In genomic region chr17:15213381-15214087, GRCh38 we compare ENCODE assay signal across 11 cellular contexts. TPM values are rescaled to one million over a fixed set of nuclear protein-coding genes. Genes with fewer than 3 reads are reported as not detected.
DNase-seq lines count a peak whose midpoint lies in the region; ATAC-seq and TF ChIP-seq lines count a peak whose summit lies in the region.
"Had no signal": no experiment of that assay in that cellular context is flagged by ENCODE, and none has a peak within 500 bp of the region (broad histone marks: within the 10 kb centered on the region; RNA-seq: fewer than 3 reads in every experiment).

No MANE protein-coding gene starts in this region.

- TF ChIP-seq CTCF in endothelial cell (IDR thresholded peaks at IDR 0.05; ENCODE audit: unreplicated experiment) (peak; percentile 66), osteocyte (IDR thresholded peaks at IDR 0.05) (peak; percentile 58)

- H3K4me3 Mint-ChIP-seq in endothelial cell (ENCODE audit: unreplicated experiment) = no peak overlapping the region
- no peak overlapping the region for H3K4me3 Mint-ChIP-seq in osteocyte (ENCODE audit: unreplicated experiment)
- H3K4me3 Mint-ChIP-seq: activated CD4-positive, alpha-beta memory T cell treated with anti-CD3 and anti-CD28 coated beads, Interleukin-2, amount 10 ng/mL, durations not matched to agents 7 days and 5 days had no signal

- in situ Hi-C loops in G401 (cut with HindIII; ENCODE audit: low sequenced_read_pairs) = no loop called here

- ATAC-seq in esophagus mucosa = no peak

- H3K27me3 Mint-ChIP-seq in endothelial cell (ENCODE audit: unreplicated experiment) (no peaks in the 10 kb centered on the region), osteocyte (ENCODE audit: unreplicated experiment) (peaks cover 5% of the 10 kb centered on the region)

- H3K27ac Mint-ChIP-seq in endothelial cell (ENCODE audit: unreplicated experiment) (no peak overlapping the region), osteocyte (ENCODE audit: unreplicated experiment) (no peak overlapping the region)
- H3K27ac Mint-ChIP-seq: activated CD4-positive, alpha-beta memory T cell treated with anti-CD3 and anti-CD28 coated beads, Interleukin-2, amount 10 ng/mL, durations not matched to agents 7 days and 5 days had no signal

- peak; percentile 41 for DNase-seq in SIG-M5 treated with dmso at 0.1 percent for 504 hours (lab: John Stamatoyannopoulos, UW; ENCODE audit: unreplicated experiment)
- no peak for DNase-seq in SIG-M5 (lab: John Stamatoyannopoulos, UW)
- peak; percentile 20 for DNase-seq in NCI-H460 (ENCODE audit: extremely low read depth, low read depth)
- DNase-seq in endothelial cell (ENCODE audit: low spot score) = peak; percentile 40
- DNase-seq in osteocyte (ENCODE audit: extremely low spot score, unreplicated experiment) = no peak
- no peak for DNase-seq in SK-N-DZ (ENCODE audit: low spot score)
- no peak for DNase-seq in G401 (ENCODE audit: low spot score)
- DNase-seq: activated CD4-positive, alpha-beta memory T cell treated with anti-CD3 and anti-CD28 coated beads, Interleukin-2, amount 10 ng/mL, durations not matched to agents 7 days and 5 days; NCI-H2107; transverse colon had no signal

- H3K9me3 Mint-ChIP-seq in endothelial cell (ENCODE audit: unreplicated experiment) = no peaks in the 10 kb centered on the region
- peaks cover 1% of the 10 kb centered on the region for H3K9me3 Mint-ChIP-seq in osteocyte (ENCODE audit: unreplicated experiment)
- H3K9me3 Mint-ChIP-seq: activated CD4-positive, alpha-beta memory T cell treated with anti-CD3 and anti-CD28 coated beads, Interleukin-2, amount 10 ng/mL, durations not matched to agents 7 days and 5 days had no signal

- H3K36me3 Mint-ChIP-seq in endothelial cell (ENCODE audit: low read depth, unreplicated experiment) (no peaks in the 10 kb centered on the region), osteocyte (ENCODE audit: unreplicated experiment) (no peaks in the 10 kb centered on the region)

- H3K4me1 Mint-ChIP-seq in endothelial cell (ENCODE audit: unreplicated experiment) = no peaks in the 10 kb centered on the region
- H3K4me1 Mint-ChIP-seq in osteocyte (ENCODE audit: unreplicated experiment) = no peaks in the 10 kb centered on the region
- H3K4me1 Mint-ChIP-seq: activated CD4-positive, alpha-beta memory T cell treated with anti-CD3 and anti-CD28 coated beads, Interleukin-2, amount 10 ng/mL, durations not matched to agents 7 days and 5 days had no signal

RNA-seq across cellular contexts. Expression of gene PMP22, which starts 51.6 kb away (rescaled TPM):
- total RNA-seq in NCI-H460 (2014; rRNA removed; shearing (Covaris generic)) = 50.8 and 56.1 TPM in 2 replicates
- 27.6 and 32.1 TPM in 2 replicates for polyA plus RNA-seq in NCI-H460 (2014; cell fraction: nucleus; rRNA removed)
- total RNA-seq in endothelial cell (ENCODE audit: unreplicated experiment) (314 TPM), osteocyte (188 and 204 TPM in 2 replicates), esophagus mucosa (6.3 TPM)
- polyA plus RNA-seq in SK-N-DZ (2014; cell fraction: cytosol; rRNA removed) = 1.2 and 2.7 TPM in 2 replicates
- 0.21 and 1.0 TPM in 2 replicates for polyA plus RNA-seq in SK-N-DZ (2014; cell fraction: nucleus; rRNA removed)
- 3.2 TPM in 1 of 2 replicates, not detected in the other for total RNA-seq in G401 (2014; rRNA removed; shearing (Covaris generic))
- total RNA-seq: activated CD4-positive, alpha-beta memory T cell treated with anti-CD3 and anti-CD28 coated beads, Interleukin-2, amount 10 ng/mL, durations not matched to agents 7 days and 5 days had no signal

Comparison
In these comparisons a context has a peak if more than half of its experiments do, and no peak if none do; other contexts are left out.
1. DNase-seq: peak in SIG-M5 treated with dmso at 0.1 percent for 504 hours (single experiment), NCI-H460 (single experiment) and endothelial cell (single experiment); none in SIG-M5 (single experiment), osteocyte (single experiment), SK-N-DZ (single experiment) and G401 (single experiment).